ENCODE assay signal across 1 cellular context in genomic region chr3:149369991-149370866, GRCh38.
A peak's percentile ranks its signal among the peaks of the same experiment; 100 is the strongest.
TF ChIP-seq lines count a peak whose summit lies in the region.

No MANE protein-coding gene starts in this region.

TF ChIP-seq in HepG2, 621 proteins besides CTCF, POLR2A, EP300 and RAD21 (continued from another document):
- TF ChIP-seq ARID4A (CRISPR knock-in tag; IDR thresholded peaks at IDR 0.05; ENCODE audit: borderline replicate concordance), result 0 out of 2 replicates have a peak, but pooled peaks have one; percentile 7
- 0 out of 2 replicates have a peak, but pooled peaks have one; percentile 47 for TF ChIP-seq KAT7 (CRISPR knock-in tag; IDR thresholded peaks at IDR 0.05; ENCODE audit: borderline replicate concordance)
- no peak for TF ChIP-seq ZNF446 (CRISPR knock-in tag; IDR thresholded peaks at IDR 0.05)
- no peak for TF ChIP-seq ZNF800 (CRISPR knock-in tag; IDR thresholded peaks at IDR 0.05)
- TF ChIP-seq ZFP41 (CRISPR knock-in tag; IDR thresholded peaks at IDR 0.05; ENCODE audit: borderline replicate concordance), result no peak
- TF ChIP-seq SSRP1 (CRISPR knock-in tag; IDR thresholded peaks at IDR 0.05), result peak; percentile 81; the same call in 1 of the 2 replicates
- TF ChIP-seq POLR2G (IDR thresholded peaks at IDR 0.05; ENCODE audit: low read depth, low read length), result peak; percentile 86
- TF ChIP-seq FOXP4 (CRISPR knock-in tag; IDR thresholded peaks at IDR 0.05), result no peak
- no peak for TF ChIP-seq U2AF1 (optimal IDR thresholded peaks at IDR 0.05; ENCODE audit: low read depth, low read length)
- peak; percentile 64 for TF ChIP-seq POLR2AphosphoS5 (IDR thresholded peaks at IDR 0.05; ENCODE audit: low read depth, low read length)
- TF ChIP-seq ZNF574 (CRISPR knock-in tag; IDR thresholded peaks at IDR 0.05), result no peak
- no peak for TF ChIP-seq FOXO1 (CRISPR knock-in tag; IDR thresholded peaks at IDR 0.05)
- TF ChIP-seq AGO2 (optimal IDR thresholded peaks at IDR 0.05; ENCODE audit: low read depth, low read length), result peak; percentile 82
- 0 out of 2 replicates have a peak, but pooled peaks have one; percentile 12 for TF ChIP-seq FOXJ3 (CRISPR knock-in tag; IDR thresholded peaks at IDR 0.05; ENCODE audit: borderline replicate concordance)
- TF ChIP-seq HNRNPUL1 (IDR thresholded peaks at IDR 0.05; ENCODE audit: low read depth, low read length), result 0 out of 2 replicates have a peak, but pooled peaks have one; percentile 14
- no peak for TF ChIP-seq ZNF414 (CRISPR knock-in tag; IDR thresholded peaks at IDR 0.05)
- TF ChIP-seq ZFP36L1 (CRISPR knock-in tag; IDR thresholded peaks at IDR 0.05), result peak; percentile 45; the same call in 1 of the 2 replicates
- TF ChIP-seq TOPORS (CRISPR knock-in tag; IDR thresholded peaks at IDR 0.05), result no peak
- TF ChIP-seq ZNF230 (CRISPR knock-in tag; IDR thresholded peaks at IDR 0.05), result no peak
- TF ChIP-seq AFF4 (CRISPR knock-in tag; IDR thresholded peaks at IDR 0.05), result peak; percentile 67; the same call in 1 of the 2 replicates
- no peak for TF ChIP-seq SMAD1 (CRISPR knock-in tag; IDR thresholded peaks at IDR 0.05; ENCODE audit: borderline replicate concordance, low read depth)
- TF ChIP-seq PPARG (CRISPR knock-in tag; conservative IDR thresholded peaks at IDR 0.05), result 0 out of 2 replicates have a peak, but pooled peaks have one; percentile 12
- 0 out of 2 replicates have a peak, but pooled peaks have one; percentile 4 for TF ChIP-seq GATAD2A (CRISPR knock-in tag; IDR thresholded peaks at IDR 0.05)
- TF ChIP-seq PAF1 (CRISPR knock-in tag; IDR thresholded peaks at IDR 0.05), result 0 out of 2 replicates have a peak, but pooled peaks have one; percentile 48
- peak; percentile 93 for TF ChIP-seq RBFOX2 (IDR thresholded peaks at IDR 0.05; ENCODE audit: low read depth, low read length)
- TF ChIP-seq RBM22 (optimal IDR thresholded peaks at IDR 0.05; ENCODE audit: low read length), result peak; percentile 92
- TF ChIP-seq RXRB (CRISPR knock-in tag; IDR thresholded peaks at IDR 0.05; ENCODE audit: borderline replicate concordance), result 0 out of 2 replicates have a peak, but pooled peaks have one; percentile 6
- TF ChIP-seq YY1 (IDR thresholded peaks at IDR 0.05; ENCODE audit: insufficient read depth, insufficient replicate concordance, low read depth, low read length), result peak; percentile 30
- no peak for TF ChIP-seq ZNF484 (CRISPR knock-in tag; IDR thresholded peaks at IDR 0.05; ENCODE audit: borderline replicate concordance, low read depth)
- TF ChIP-seq SIX1 (CRISPR knock-in tag; IDR thresholded peaks at IDR 0.05; ENCODE audit: borderline replicate concordance), result no peak
